ENCODE assay signal across 1 cellular context in the genomic region with DNA sequence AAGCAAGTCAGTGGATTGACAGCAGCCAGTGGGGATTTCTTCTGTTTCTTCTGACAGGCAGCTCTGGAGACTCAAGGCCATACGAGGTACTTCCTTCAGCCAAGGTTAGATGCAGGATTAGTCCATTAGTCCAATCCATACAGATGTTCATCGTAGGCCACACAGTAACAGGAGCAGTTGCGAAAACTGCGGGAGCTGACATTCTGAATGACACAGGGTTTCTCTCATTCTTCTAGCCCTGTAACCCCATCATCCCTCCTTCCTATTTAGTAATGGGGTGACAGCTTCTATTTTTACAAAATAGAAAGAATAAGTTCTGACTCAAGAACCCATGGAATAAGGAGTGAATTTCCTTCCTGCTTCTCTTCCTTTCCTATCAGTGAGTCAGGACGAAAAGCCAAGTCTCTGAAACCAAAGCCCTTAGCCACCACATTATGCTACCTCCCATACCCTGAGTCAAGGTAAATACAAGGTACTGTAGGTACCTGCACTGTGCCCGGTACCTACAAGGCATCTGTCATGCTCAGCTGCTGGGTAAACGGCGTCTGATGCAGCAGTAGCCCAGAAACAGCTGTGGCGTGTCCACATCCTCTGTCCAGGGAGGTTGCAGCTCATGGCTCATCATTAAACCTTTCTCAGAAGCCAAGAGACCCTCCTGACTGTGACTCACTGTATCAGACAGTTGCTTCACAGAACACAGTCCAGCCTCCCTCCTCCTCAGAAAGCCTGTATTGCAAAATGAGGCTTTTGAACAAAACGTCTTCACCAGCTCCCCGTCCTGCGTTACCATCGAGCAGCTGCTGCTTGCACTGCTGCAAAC.
TF ChIP-seq lines count a peak whose summit lies in the region.

No MANE protein-coding gene starts in this region.

TF ChIP-seq in SK-N-SH treated with all-trans-retinoic acid at 6 μM for 48 hours, 23 proteins besides CTCF, POLR2A, EP300 and RAD21 (continued from another document):
- TF ChIP-seq, protein P1, sequence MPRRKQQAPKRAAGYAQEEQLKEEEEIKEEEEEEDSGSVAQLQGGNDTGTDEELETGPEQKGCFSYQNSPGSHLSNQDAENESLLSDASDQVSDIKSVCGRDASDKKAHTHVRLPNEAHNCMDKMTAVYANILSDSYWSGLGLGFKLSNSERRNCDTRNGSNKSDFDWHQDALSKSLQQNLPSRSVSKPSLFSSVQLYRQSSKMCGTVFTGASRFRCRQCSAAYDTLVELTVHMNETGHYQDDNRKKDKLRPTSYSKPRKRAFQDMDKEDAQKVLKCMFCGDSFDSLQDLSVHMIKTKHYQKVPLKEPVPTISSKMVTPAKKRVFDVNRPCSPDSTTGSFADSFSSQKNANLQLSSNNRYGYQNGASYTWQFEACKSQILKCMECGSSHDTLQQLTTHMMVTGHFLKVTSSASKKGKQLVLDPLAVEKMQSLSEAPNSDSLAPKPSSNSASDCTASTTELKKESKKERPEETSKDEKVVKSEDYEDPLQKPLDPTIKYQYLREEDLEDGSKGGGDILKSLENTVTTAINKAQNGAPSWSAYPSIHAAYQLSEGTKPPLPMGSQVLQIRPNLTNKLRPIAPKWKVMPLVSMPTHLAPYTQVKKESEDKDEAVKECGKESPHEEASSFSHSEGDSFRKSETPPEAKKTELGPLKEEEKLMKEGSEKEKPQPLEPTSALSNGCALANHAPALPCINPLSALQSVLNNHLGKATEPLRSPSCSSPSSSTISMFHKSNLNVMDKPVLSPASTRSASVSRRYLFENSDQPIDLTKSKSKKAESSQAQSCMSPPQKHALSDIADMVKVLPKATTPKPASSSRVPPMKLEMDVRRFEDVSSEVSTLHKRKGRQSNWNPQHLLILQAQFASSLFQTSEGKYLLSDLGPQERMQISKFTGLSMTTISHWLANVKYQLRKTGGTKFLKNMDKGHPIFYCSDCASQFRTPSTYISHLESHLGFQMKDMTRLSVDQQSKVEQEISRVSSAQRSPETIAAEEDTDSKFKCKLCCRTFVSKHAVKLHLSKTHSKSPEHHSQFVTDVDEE (CRISPR knock-in tag; IDR thresholded peaks at IDR 0.05), result no peak
- TF ChIP-seq CSRNP3 (CRISPR knock-in tag; IDR thresholded peaks at IDR 0.05), result no peak
- TF ChIP-seq TOX (CRISPR knock-in tag; IDR thresholded peaks at IDR 0.05; ENCODE audit: borderline replicate concordance), result no peak
- TF ChIP-seq POU6F1 (CRISPR knock-in tag; IDR thresholded peaks at IDR 0.05; ENCODE audit: borderline replicate concordance, low read depth), result no peak
- TF ChIP-seq OSR1 (CRISPR knock-in tag; IDR thresholded peaks at IDR 0.05), result no peak
- no peak for TF ChIP-seq CSDC2 (CRISPR knock-in tag; IDR thresholded peaks at IDR 0.05)
- no peak for TF ChIP-seq GLIS3 (CRISPR knock-in tag; IDR thresholded peaks at IDR 0.05)
- no peak for TF ChIP-seq ZNF8 (CRISPR knock-in tag; IDR thresholded peaks at IDR 0.05)
- no peak for TF ChIP-seq BACH2 (CRISPR knock-in tag; IDR thresholded peaks at IDR 0.05; ENCODE audit: borderline replicate concordance)
- no peak for TF ChIP-seq PPARA (CRISPR knock-in tag; IDR thresholded peaks at IDR 0.05; ENCODE audit: borderline replicate concordance)
- TF ChIP-seq SNAI2 (CRISPR knock-in tag; IDR thresholded peaks at IDR 0.05), result no peak
